ENCODE assay signal across 13 cellular contexts in genomic region chr15:90036343-90036742, GRCh38. TPM values are rescaled to one million over a fixed set of nuclear protein-coding genes. Genes with fewer than 3 reads are reported as not detected.
A peak's percentile ranks its signal among the peaks of the same experiment; 100 is the strongest.
DNase-seq lines count a peak whose midpoint lies in the region; ATAC-seq and TF ChIP-seq lines count a peak whose summit lies in the region.
"Had no signal": no experiment of that assay in that cellular context is flagged by ENCODE, and none has a peak within 500 bp of the region (broad histone marks: within the 10 kb centered on the region; RNA-seq: fewer than 3 reads in every experiment).

No MANE protein-coding gene starts in this region.

- ATAC-seq in lower lobe of right lung (no peak), HG03108 (IDR thresholded peaks at IDR 0.05; ENCODE audit: unreplicated experiment) (no peak), HG03025 (IDR thresholded peaks at IDR 0.05; ENCODE audit: low FRiP score, unreplicated experiment) (no peak)

- intact Hi-C loops in activated T-helper 2 cell treated with anti-CD3 and anti-CD28 coated beads, Interferon-gamma antibody, Interleukin-2, Interleukin-4, amounts not matched to agents 10 μg/mL and 5 μg/mL and 100 μg/mL, durations not matched to agents 14 hours and 24 hours and 36 hours (cut with micrococcal nuclease): loop anchor here (5.0 to 10.0 kb wide), 2 partner anchors 36 to 142 kb away; partner anchors contain the start of gene AP3S2
- intact Hi-C loops in lower lobe of right lung (cut with DNase I) (no loop called here), stomach (cut with DNase I; ENCODE audit: low total_unique reads) (no loop called here)

- peak; percentile 37 for DNase-seq in activated effector memory CD4-positive, alpha-beta T cell treated with anti-CD3 and anti-CD28 coated beads, Interleukin-2, amount 50 U/mL, for 16 hours
- DNase-seq in activated effector memory CD4-positive, alpha-beta T cell treated with Interleukin-2 at 50 U/mL for 16 hours: no peak
- no peak for DNase-seq in activated T-helper 2 cell treated with anti-CD3 and anti-CD28 coated beads, Interferon-gamma antibody, Interleukin-2, Interleukin-4, amounts not matched to agents 10 μg/mL and 5 μg/mL and 100 μg/mL, durations not matched to agents 14 hours and 24 hours and 36 hours (ENCODE audit: low spot score)
- DNase-seq in lower lobe of right lung: no peak
- no peak for DNase-seq in stomach
- no peak for DNase-seq in NCI-H510A (lab: John Stamatoyannopoulos, UW)
- DNase-seq: activated CD4-positive, alpha-beta T cell treated with anti-CD3 and anti-CD28 coated beads, Interleukin-2, amount 50 U/mL, for 4 hours; erythroblast; NCI-H1048; NCI-H774; stimulated activated naive CD4-positive, alpha-beta T cell had no signal

- H3K9me3 ChIP-seq in lower lobe of right lung: no peaks in the 10 kb centered on the region
- H3K9me3 ChIP-seq in stomach: no peaks in the 10 kb centered on the region

- no peaks in the 10 kb centered on the region for H3K9me3 Mint-ChIP-seq in activated T-helper 2 cell treated with anti-CD3 and anti-CD28 coated beads, Interferon-gamma antibody, Interleukin-2, Interleukin-4, amounts not matched to agents 10 μg/mL and 5 μg/mL and 100 μg/mL, durations not matched to agents 14 hours and 24 hours and 36 hours

- no peak overlapping the region for H3K4me3 Mint-ChIP-seq in activated T-helper 2 cell treated with anti-CD3 and anti-CD28 coated beads, Interferon-gamma antibody, Interleukin-2, Interleukin-4, amounts not matched to agents 10 μg/mL and 5 μg/mL and 100 μg/mL, durations not matched to agents 14 hours and 24 hours and 36 hours (ENCODE audit: low read depth)

- peak overlapping the region; percentile 90 for H3K27ac Mint-ChIP-seq in activated T-helper 2 cell treated with anti-CD3 and anti-CD28 coated beads, Interferon-gamma antibody, Interleukin-2, Interleukin-4, amounts not matched to agents 10 μg/mL and 5 μg/mL and 100 μg/mL, durations not matched to agents 14 hours and 24 hours and 36 hours

- H3K36me3 ChIP-seq in lower lobe of right lung (no peaks in the 10 kb centered on the region), stomach (no peaks in the 10 kb centered on the region)

- H3K4me3 ChIP-seq in lower lobe of right lung (no peak overlapping the region), stomach (no peak overlapping the region)

- H3K27me3 ChIP-seq in lower lobe of right lung (ENCODE audit: low read depth) (no peaks in the 10 kb centered on the region), stomach (no peaks in the 10 kb centered on the region)

- peaks cover 78% of the 10 kb centered on the region for H3K4me1 Mint-ChIP-seq in activated T-helper 2 cell treated with anti-CD3 and anti-CD28 coated beads, Interferon-gamma antibody, Interleukin-2, Interleukin-4, amounts not matched to agents 10 μg/mL and 5 μg/mL and 100 μg/mL, durations not matched to agents 14 hours and 24 hours and 36 hours (ENCODE audit: low read depth)

- whole genome bisulfite sequencing in stomach, 5 donors: 77 to 91% (median 83%) methylated on average over 8 to 9 of the region's 9 CpGs

- H3K4me1 ChIP-seq in lower lobe of right lung (peaks cover 85% of the 10 kb centered on the region), stomach (peaks cover 63 to 96% (median 77%) of the 10 kb centered on the region in 4 donors)

- H3K27ac ChIP-seq in lower lobe of right lung (peak overlapping the region; percentile 94), stomach (peak overlapping the region; percentile 12 to 94 (median 85))

- H3K27me3 Mint-ChIP-seq in activated T-helper 2 cell treated with anti-CD3 and anti-CD28 coated beads, Interferon-gamma antibody, Interleukin-2, Interleukin-4, amounts not matched to agents 10 μg/mL and 5 μg/mL and 100 μg/mL, durations not matched to agents 14 hours and 24 hours and 36 hours (ENCODE audit: low read depth): no peaks in the 10 kb centered on the region

- TF ChIP-seq CTCF in lower lobe of right lung (IDR thresholded peaks at IDR 0.05) (no peak), stomach (IDR thresholded peaks at IDR 0.05) (no peak)

- peaks cover 7% of the 10 kb centered on the region for H3K36me3 Mint-ChIP-seq in activated T-helper 2 cell treated with anti-CD3 and anti-CD28 coated beads, Interferon-gamma antibody, Interleukin-2, Interleukin-4, amounts not matched to agents 10 μg/mL and 5 μg/mL and 100 μg/mL, durations not matched to agents 14 hours and 24 hours and 36 hours (ENCODE audit: low read depth)

- no peak for TF ChIP-seq EP300 in stomach (IDR thresholded peaks at IDR 0.05)

- TF ChIP-seq POLR2A in stomach (IDR thresholded peaks at IDR 0.05): no peak

RNA-seq across cellular contexts. Expression of gene ZNF710, which starts 35.2 kb away (rescaled TPM):
- total RNA-seq in activated T-helper 2 cell treated with anti-CD3 and anti-CD28 coated beads, Interferon-gamma antibody, Interleukin-2, Interleukin-4, amounts not matched to agents 10 μg/mL and 5 μg/mL and 100 μg/mL, durations not matched to agents 14 hours and 24 hours and 36 hours: 31.4 and 34.2 TPM in 2 replicates
- total RNA-seq in lower lobe of right lung: 50.7 TPM
- 10 to 100 TPM in 4 of 5 donors, 1 to 10 TPM in 1; 7.9 to 35.3 (median 15.2) TPM for total RNA-seq in stomach
- polyA plus RNA-seq in stomach: 10 to 100 TPM; 15.6 to 21.1 (median 16.6) TPM
